1 cellular context compared by ENCODE assay signal in the genomic region with DNA sequence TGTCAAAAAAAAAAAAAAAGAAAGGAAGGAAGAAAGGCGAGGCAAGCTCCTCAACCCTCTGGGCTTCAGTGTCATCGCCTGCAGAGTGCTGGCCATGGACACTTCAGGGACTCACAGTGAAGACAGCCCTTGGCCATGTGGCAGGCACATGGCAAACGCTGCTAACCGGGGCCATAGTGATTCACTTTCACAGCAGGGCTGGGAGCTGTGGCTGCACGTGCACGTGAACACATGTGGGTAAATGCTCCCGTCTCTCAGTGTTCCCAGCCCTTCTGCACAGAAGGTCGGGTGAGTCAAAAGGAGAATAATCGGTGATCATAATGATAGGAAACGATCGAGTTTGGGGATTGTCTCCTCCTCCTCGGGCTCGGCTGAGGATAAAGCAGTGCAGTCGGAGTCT.
TF ChIP-seq lines count a peak whose summit lies in the region.

No MANE protein-coding gene starts in this region.

TF ChIP-seq in K562, 482 proteins besides CTCF, POLR2A, EP300 and RAD21 (continued from another document):
- TF ChIP-seq, protein P1, sequence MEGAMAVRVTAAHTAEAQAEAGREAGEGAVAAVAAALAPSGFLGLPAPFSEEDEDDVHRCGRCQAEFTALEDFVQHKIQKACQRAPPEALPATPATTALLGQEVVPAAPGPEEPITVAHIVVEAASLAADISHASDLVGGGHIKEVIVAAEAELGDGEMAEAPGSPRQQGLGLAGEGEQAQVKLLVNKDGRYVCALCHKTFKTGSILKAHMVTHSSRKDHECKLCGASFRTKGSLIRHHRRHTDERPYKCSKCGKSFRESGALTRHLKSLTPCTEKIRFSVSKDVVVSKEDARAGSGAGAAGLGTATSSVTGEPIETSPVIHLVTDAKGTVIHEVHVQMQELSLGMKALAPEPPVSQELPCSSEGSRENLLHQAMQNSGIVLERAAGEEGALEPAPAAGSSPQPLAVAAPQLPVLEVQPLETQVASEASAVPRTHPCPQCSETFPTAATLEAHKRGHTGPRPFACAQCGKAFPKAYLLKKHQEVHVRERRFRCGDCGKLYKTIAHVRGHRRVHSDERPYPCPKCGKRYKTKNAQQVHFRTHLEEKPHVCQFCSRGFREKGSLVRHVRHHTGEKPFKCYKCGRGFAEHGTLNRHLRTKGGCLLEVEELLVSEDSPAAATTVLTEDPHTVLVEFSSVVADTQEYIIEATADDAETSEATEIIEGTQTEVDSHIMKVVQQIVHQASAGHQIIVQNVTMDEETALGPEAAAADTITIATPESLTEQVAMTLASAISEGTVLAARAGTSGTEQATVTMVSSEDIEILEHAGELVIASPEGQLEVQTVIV (CRISPR knock-in tag; IDR thresholded peaks at IDR 0.05; ENCODE audit: borderline replicate concordance): no peak
- TF ChIP-seq, protein P2, sequence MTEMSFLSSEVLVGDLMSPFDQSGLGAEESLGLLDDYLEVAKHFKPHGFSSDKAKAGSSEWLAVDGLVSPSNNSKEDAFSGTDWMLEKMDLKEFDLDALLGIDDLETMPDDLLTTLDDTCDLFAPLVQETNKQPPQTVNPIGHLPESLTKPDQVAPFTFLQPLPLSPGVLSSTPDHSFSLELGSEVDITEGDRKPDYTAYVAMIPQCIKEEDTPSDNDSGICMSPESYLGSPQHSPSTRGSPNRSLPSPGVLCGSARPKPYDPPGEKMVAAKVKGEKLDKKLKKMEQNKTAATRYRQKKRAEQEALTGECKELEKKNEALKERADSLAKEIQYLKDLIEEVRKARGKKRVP (CRISPR knock-in tag; IDR thresholded peaks at IDR 0.05): no peak
- TF ChIP-seq MTF1 (CRISPR knock-in tag; IDR thresholded peaks at IDR 0.05; ENCODE audit: borderline replicate concordance) (no peak), NCOR1 (IDR thresholded peaks at IDR 0.05) (no peak), TAF15 (IDR thresholded peaks at IDR 0.05; ENCODE audit: low read depth, low read length) (no peak), RBM25 (IDR thresholded peaks at IDR 0.05; ENCODE audit: low read depth, low read length, severe bottlenecking) (no peak), NR2C2 (CRISPR knock-in tag; IDR thresholded peaks at IDR 0.05) (no peak), NR2C2 (tag; IDR thresholded peaks at IDR 0.05) (no peak), PML (IDR thresholded peaks at IDR 0.05; ENCODE audit: low read length) (no peak), TAL1 (IDR thresholded peaks at IDR 0.05) (no peak), L3MBTL2 (IDR thresholded peaks at IDR 0.05) (peak; percentile 68), NUFIP1 (IDR thresholded peaks at IDR 0.05; ENCODE audit: partially characterized antibody) (no peak), XRCC4 (IDR thresholded peaks at IDR 0.05; ENCODE audit: extremely low read depth, insufficient read depth, insufficient read length) (no peak), ZNF175 (CRISPR knock-in tag; IDR thresholded peaks at IDR 0.05; ENCODE audit: low read depth) (no peak), NCOA4 (IDR thresholded peaks at IDR 0.05; ENCODE audit: partially characterized antibody) (no peak), MBD2 (IDR thresholded peaks at IDR 0.05; ENCODE audit: borderline replicate concordance, low read depth) (no peak), HOXB6 (CRISPR knock-in tag; IDR thresholded peaks at IDR 0.05; ENCODE audit: borderline replicate concordance) (no peak)
- TF ChIP-seq, protein P3, sequence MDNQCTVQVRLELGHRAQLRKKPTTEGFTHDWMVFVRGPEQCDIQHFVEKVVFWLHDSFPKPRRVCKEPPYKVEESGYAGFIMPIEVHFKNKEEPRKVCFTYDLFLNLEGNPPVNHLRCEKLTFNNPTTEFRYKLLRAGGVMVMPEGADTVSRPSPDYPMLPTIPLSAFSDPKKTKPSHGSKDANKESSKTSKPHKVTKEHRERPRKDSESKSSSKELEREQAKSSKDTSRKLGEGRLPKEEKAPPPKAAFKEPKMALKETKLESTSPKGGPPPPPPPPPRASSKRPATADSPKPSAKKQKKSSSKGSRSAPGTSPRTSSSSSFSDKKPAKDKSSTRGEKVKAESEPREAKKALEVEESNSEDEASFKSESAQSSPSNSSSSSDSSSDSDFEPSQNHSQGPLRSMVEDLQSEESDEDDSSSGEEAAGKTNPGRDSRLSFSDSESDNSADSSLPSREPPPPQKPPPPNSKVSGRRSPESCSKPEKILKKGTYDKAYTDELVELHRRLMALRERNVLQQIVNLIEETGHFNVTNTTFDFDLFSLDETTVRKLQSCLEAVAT (IDR thresholded peaks at IDR 0.05): no peak
- TF ChIP-seq, protein P4, sequence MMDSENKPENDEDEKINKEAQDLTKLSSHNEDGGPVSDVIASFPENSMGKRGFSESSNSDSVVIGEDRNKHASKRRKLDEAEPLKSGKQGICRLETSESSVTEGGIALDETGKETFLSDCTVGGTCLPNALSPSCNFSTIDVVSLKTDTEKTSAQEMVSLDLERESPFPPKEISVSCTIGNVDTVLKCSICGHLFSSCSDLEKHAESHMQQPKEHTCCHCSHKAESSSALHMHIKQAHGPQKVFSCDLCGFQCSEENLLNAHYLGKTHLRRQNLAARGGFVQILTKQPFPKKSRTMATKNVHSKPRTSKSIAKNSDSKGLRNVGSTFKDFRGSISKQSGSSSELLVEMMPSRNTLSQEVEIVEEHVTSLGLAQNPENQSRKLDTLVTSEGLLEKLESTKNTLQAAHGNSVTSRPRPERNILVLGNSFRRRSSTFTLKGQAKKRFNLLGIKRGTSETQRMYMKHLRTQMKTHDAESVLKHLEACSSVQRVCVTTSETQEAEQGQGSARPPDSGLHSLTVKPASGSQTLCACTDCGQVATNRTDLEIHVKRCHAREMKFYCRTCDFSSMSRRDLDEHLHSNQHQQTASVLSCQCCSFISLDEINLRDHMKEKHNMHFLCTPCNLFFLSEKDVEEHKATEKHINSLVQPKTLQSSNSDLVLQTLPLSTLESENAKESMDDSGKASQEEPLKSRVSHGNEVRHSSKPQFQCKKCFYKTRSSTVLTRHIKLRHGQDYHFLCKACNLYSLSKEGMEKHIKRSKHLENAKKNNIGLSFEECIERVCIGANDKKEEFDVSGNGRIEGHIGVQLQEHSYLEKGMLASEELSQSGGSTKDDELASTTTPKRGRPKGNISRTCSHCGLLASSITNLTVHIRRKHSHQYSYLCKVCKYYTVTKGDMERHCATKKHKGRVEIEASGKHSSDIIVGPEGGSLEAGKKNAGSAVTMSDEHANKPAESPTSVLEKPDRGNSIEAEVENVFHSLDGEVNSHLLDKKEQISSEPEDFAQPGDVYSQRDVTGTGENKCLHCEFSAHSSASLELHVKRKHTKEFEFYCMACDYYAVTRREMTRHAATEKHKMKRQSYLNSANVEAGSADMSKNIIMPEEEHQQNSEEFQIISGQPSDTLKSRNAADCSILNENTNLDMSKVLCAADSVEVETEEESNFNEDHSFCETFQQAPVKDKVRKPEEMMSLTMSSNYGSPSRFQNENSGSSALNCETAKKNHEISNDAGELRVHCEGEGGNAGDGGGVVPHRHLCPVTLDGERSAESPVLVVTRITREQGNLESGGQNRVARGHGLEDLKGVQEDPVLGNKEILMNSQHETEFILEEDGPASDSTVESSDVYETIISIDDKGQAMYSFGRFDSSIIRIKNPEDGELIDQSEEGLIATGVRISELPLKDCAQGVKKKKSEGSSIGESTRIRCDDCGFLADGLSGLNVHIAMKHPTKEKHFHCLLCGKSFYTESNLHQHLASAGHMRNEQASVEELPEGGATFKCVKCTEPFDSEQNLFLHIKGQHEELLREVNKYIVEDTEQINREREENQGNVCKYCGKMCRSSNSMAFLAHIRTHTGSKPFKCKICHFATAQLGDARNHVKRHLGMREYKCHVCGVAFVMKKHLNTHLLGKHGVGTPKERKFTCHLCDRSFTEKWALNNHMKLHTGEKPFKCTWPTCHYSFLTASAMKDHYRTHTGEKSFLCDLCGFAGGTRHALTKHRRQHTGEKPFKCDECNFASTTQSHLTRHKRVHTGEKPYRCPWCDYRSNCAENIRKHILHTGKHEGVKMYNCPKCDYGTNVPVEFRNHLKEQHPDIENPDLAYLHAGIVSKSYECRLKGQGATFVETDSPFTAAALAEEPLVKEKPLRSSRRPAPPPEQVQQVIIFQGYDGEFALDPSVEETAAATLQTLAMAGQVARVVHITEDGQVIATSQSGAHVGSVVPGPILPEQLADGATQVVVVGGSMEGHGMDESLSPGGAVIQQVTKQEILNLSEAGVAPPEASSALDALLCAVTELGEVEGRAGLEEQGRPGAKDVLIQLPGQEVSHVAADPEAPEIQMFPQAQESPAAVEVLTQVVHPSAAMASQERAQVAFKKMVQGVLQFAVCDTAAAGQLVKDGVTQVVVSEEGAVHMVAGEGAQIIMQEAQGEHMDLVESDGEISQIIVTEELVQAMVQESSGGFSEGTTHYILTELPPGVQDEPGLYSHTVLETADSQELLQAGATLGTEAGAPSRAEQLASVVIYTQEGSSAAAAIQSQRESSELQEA (IDR thresholded peaks at IDR 0.05; ENCODE audit: low read depth): no peak
- TF ChIP-seq, protein P5, sequence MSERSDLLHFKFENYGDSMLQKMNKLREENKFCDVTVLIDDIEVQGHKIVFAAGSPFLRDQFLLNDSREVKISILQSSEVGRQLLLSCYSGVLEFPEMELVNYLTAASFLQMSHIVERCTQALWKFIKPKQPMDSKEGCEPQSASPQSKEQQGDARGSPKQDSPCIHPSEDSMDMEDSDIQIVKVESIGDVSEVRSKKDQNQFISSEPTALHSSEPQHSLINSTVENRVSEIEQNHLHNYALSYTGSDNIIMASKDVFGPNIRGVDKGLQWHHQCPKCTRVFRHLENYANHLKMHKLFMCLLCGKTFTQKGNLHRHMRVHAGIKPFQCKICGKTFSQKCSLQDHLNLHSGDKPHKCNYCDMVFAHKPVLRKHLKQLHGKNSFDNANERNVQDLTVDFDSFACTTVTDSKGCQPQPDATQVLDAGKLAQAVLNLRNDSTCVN (CRISPR knock-in tag; IDR thresholded peaks at IDR 0.05): no peak
- TF ChIP-seq, protein P6, sequence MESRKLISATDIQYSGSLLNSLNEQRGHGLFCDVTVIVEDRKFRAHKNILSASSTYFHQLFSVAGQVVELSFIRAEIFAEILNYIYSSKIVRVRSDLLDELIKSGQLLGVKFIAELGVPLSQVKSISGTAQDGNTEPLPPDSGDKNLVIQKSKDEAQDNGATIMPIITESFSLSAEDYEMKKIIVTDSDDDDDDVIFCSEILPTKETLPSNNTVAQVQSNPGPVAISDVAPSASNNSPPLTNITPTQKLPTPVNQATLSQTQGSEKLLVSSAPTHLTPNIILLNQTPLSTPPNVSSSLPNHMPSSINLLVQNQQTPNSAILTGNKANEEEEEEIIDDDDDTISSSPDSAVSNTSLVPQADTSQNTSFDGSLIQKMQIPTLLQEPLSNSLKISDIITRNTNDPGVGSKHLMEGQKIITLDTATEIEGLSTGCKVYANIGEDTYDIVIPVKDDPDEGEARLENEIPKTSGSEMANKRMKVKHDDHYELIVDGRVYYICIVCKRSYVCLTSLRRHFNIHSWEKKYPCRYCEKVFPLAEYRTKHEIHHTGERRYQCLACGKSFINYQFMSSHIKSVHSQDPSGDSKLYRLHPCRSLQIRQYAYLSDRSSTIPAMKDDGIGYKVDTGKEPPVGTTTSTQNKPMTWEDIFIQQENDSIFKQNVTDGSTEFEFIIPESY (CRISPR knock-in tag; IDR thresholded peaks at IDR 0.05): 0 out of 2 replicates have a peak, but pooled peaks have one; percentile 17
